8 cellular contexts compared by ENCODE assay signal in genomic region chr17:20440665-20441064, GRCh38. TPM values are rescaled to one million over a fixed set of nuclear protein-coding genes. Genes with fewer than 3 reads are reported as not detected.
"Had no signal": no experiment of that assay in that cellular context is flagged by ENCODE, and none has a peak within 500 bp of the region (broad histone marks: within the 10 kb centered on the region; RNA-seq: fewer than 3 reads in every experiment).

No MANE protein-coding gene starts in this region.

RNA-seq across cellular contexts. Expression of gene LGALS9B, which starts 26.7 kb away (rescaled TPM):
- total RNA-seq: HepG2, HT1080, LHCN-M2, MCF 10A, Right ventricle myocardium superior, RPMI7951, SJSA1 had no signal
- polyA plus RNA-seq: HepG2, IgD-negative memory B cell had no signal
